1 cellular context compared by ENCODE assay signal in genomic region chr5:126100767-126101166, GRCh38.
TF ChIP-seq lines count a peak whose summit lies in the region.

No MANE protein-coding gene starts in this region.

TF ChIP-seq in GM12878, 131 proteins besides CTCF, POLR2A, EP300 and RAD21 (continued from another document):
- TF ChIP-seq RELA (IDR thresholded peaks at IDR 0.05; ENCODE audit: borderline replicate concordance, partially characterized antibody) (no peak), ESRRA (IDR thresholded peaks at IDR 0.05; ENCODE audit: low read length) (no peak)
